ENCODE assay signal across 8 cellular contexts in genomic region chr7:5665106-5666025, GRCh38.
A peak's percentile ranks its signal among the peaks of the same experiment; 100 is the strongest.
DNase-seq lines count a peak whose midpoint lies in the region; ATAC-seq and TF ChIP-seq lines count a peak whose summit lies in the region.

No MANE protein-coding gene starts in this region.

- peaks cover 5 to 23% (median 21%) of the 10 kb centered on the region in 4 donors for H3K4me1 Mint-ChIP-seq in CD4-positive, CD25-positive, alpha-beta regulatory T cell

- H3K36me3 ChIP-seq in CD4-positive, CD25-positive, alpha-beta regulatory T cell (ENCODE audit: control insufficient read depth, insufficient read depth, low read length), result peaks cover 26% of the 10 kb centered on the region
- peaks cover 5 to 15% of the 10 kb centered on the region in 2 experiments; a peak in 2 of 3 replicates for H3K36me3 ChIP-seq in HEK293 (ENCODE audit: control insufficient read depth in 2 of 2, insufficient read depth in 1 of 2, low read length in 2 of 2)
- peaks cover 23% of the 10 kb centered on the region for H3K36me3 ChIP-seq in lower lobe of right lung

- H3K9me3 Mint-ChIP-seq in CD4-positive, CD25-positive, alpha-beta regulatory T cell, result no peaks in the 10 kb centered on the region

- H3K4me3 ChIP-seq in CD4-positive, CD25-positive, alpha-beta regulatory T cell (ENCODE audit: low read depth, low read length), result no peak overlapping the region
- no peak overlapping the region for H3K4me3 ChIP-seq in HEK293 (ENCODE audit: low read depth, low read length)
- no peak overlapping the region for H3K4me3 ChIP-seq in lower lobe of right lung

- H3K27ac ChIP-seq in CD4-positive, CD25-positive, alpha-beta regulatory T cell (ENCODE audit: insufficient read depth, low read length, poor library complexity, severe bottlenecking), result no peak overlapping the region
- H3K27ac ChIP-seq in HEK293 (ENCODE audit: extremely low read depth, low read depth, low read length) (no peak overlapping the region), lower lobe of right lung (no peak overlapping the region)

- peak overlapping the region in 2 of 3 donors; percentile 51 to 54 for H3K27ac Mint-ChIP-seq in CD4-positive, CD25-positive, alpha-beta regulatory T cell

- peak; percentile 60 to 67 for ATAC-seq in CD4-positive, CD25-positive, alpha-beta regulatory T cell (ENCODE audit: low read depth in 2 of 2)
- ATAC-seq in lower lobe of right lung, result peak; percentile 75 to 77
- no peak for ATAC-seq in GM18868 (IDR thresholded peaks at IDR 0.05; ENCODE audit: unreplicated experiment)

- POLR2A ChIA-PET in HEK293 (lab: Yijun Ruan, JAX), result interaction anchor here (1.2 to 1.3 kb wide), 2 partner anchors 70 to 171 kb away, joined by 3 to 4 read pairs; no protein-coding TSS in a partner anchor

- H3K27me3 Mint-ChIP-seq in CD4-positive, CD25-positive, alpha-beta regulatory T cell, result no peaks in the 10 kb centered on the region

- DNase-seq in CD4-positive, CD25-positive, alpha-beta regulatory T cell, result peak; percentile 46 to 79 (median 67)
- DNase-seq in NCI-H510A treated with DMSO at 0.1 percent for 48 hours (lab: John Stamatoyannopoulos, UW), result peak; percentile 79
- peak; percentile 58 to 75 for DNase-seq in activated CD4-positive, alpha-beta T cell treated with anti-CD3 and anti-CD28 coated beads for 4 hours
- DNase-seq in dermis microvascular lymphatic vessel endothelial cell (ENCODE audit: low read depth in 2 of 2), result peak; percentile 79 to 84
- no peak for DNase-seq in lower lobe of right lung
- peak in 2 of 3 experiments; percentile 24 to 51 for DNase-seq in stimulated activated CD4-positive, alpha-beta T cell treated with anti-CD3 and anti-CD28 coated beads, TNF-alpha, amount 100 ng/mL, for 4 hours (ENCODE audit: low read depth in 3 of 3)

- H3K4me1 ChIP-seq in CD4-positive, CD25-positive, alpha-beta regulatory T cell (ENCODE audit: control insufficient read depth, insufficient read depth, low read length, poor library complexity, severe bottlenecking), result peaks cover 10% of the 10 kb centered on the region
- H3K4me1 ChIP-seq in HEK293 (ENCODE audit: control insufficient read depth, insufficient read depth, low read length) (no peaks in the 10 kb centered on the region), lower lobe of right lung (peaks cover 50% of the 10 kb centered on the region)

- peaks cover 11% of the 10 kb centered on the region for H3K36me3 Mint-ChIP-seq in CD4-positive, CD25-positive, alpha-beta regulatory T cell

- no peak overlapping the region for H3K4me3 Mint-ChIP-seq in CD4-positive, CD25-positive, alpha-beta regulatory T cell

- no peaks in the 10 kb centered on the region for H3K9me3 ChIP-seq in CD4-positive, CD25-positive, alpha-beta regulatory T cell (ENCODE audit: control insufficient read depth in 2 of 2, low read length in 2 of 2)
- H3K9me3 ChIP-seq in HEK293 (ENCODE audit: control insufficient read depth, insufficient read depth, low read depth, low read length) (no peaks in the 10 kb centered on the region), lower lobe of right lung (no peaks in the 10 kb centered on the region)

- TF ChIP-seq CTCF in HEK293 (tag by site-specific recombination; IDR thresholded peaks at IDR 0.05) (peak; percentile 47; the same call in 1 of the 2 replicates), lower lobe of right lung (IDR thresholded peaks at IDR 0.05) (peak; percentile 88)

- H3K27me3 ChIP-seq in CD4-positive, CD25-positive, alpha-beta regulatory T cell (ENCODE audit: control insufficient read depth, insufficient read depth, low read length), result no peaks in the 10 kb centered on the region
- no peaks in the 10 kb centered on the region for H3K27me3 ChIP-seq in lower lobe of right lung (ENCODE audit: low read depth)

- intact Hi-C loops in lower lobe of right lung (cut with DNase I), result no loop called here

- CTCF ChIA-PET in HEK293 (lab: Yijun Ruan, JAX), result interaction anchor here (0.5 to 4.7 kb wide), 39 partner anchors 9 to 515 kb away, joined by 3 to 69 read pairs (median 5); no protein-coding TSS in a partner anchor

TF ChIP-seq in HEK293, 187 proteins besides CTCF, POLR2A, EP300 and RAD21:
- TF ChIP-seq ZNF654 (tag by site-specific recombination; IDR thresholded peaks at IDR 0.05; ENCODE audit: low read depth) (peak; percentile 74), ZBTB10 (tag by site-specific recombination; IDR thresholded peaks at IDR 0.05) (no peak)
